20 cellular contexts compared by ENCODE assay signal in the genomic region with DNA sequence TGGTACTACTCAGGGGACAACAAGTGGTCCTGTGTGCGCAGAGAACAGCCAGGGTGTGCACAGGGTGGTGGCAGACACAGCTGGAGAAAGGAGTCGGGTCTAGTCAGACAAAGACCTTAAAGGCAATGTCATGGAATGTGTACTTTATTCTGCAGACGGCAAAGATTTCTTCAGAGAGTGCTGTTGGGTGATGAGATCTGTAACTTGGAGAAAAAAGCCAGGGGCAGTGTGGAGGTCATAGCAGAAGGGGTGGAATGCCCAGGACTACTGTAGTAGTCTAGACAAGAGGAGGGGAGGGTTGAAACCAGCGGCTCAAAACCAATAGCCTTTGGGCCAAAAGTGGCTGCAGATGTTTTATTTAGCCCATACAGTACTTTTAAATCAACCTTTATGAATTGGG.
DNase-seq lines count a peak whose midpoint lies in the region; ATAC-seq and TF ChIP-seq lines count a peak whose summit lies in the region.
"Had no signal": no experiment of that assay in that cellular context is flagged by ENCODE, and none has a peak within 500 bp of the region (broad histone marks: within the 10 kb centered on the region; RNA-seq: fewer than 3 reads in every experiment).

No MANE protein-coding gene starts in this region.

- H3K79me1 ChIP-seq in trophoblast cell (ENCODE audit: low read length), result peaks cover 40% of the 10 kb centered on the region

- H3K9ac ChIP-seq in trophoblast cell (ENCODE audit: low read length), result no peak overlapping the region

- H4K91ac ChIP-seq in trophoblast cell (ENCODE audit: low read depth, low read length), result peak overlapping the region; percentile 100

- 53 to 90% methylated on average over 2 to 4 of the region's 4 CpGs for WGBS in gastroesophageal sphincter (ENCODE audit: low coverage in 1 of 2), 2 donors
- WGBS in trophoblast cell (ENCODE audit: extremely low coverage, insufficient coverage, insufficient read length), result no CpG with 5 or more reads among the region's 4 CpGs

- intact Hi-C loops in upper lobe of right lung (cut with DNase I), result no loop called here

- H3K18ac ChIP-seq in trophoblast cell (ENCODE audit: low read length), result no peak overlapping the region

- H3K9me3 Mint-ChIP-seq in brain, result no peaks in the 10 kb centered on the region
- H3K9me3 Mint-ChIP-seq in stimulated activated naive B cell treated with anti-CD40 and anti-IgM and Interleukin-4, amounts not matched to agents 10 μg/mL and 1 μg/mL and 100 μg/mL, for 72 hours, result no peaks in the 10 kb centered on the region
- H3K9me3 Mint-ChIP-seq: activated CD4-positive, alpha-beta memory T cell treated with anti-CD3 and anti-CD28 coated beads, Interleukin-2, amount 10 ng/mL, durations not matched to agents 7 days and 5 days; activated naive CD4-positive, alpha-beta T cell treated with anti-CD3 and anti-CD28 coated beads, Interleukin-2, amount 50 U/mL, for 24 hours; activated T-cell treated with anti-CD3 and anti-CD28 coated beads, Interleukin-2, amount 50 U/mL, for 24 hours; naive B cell; T-helper 1 cell treated with Interleukin-12 subunit alpha and Interleukin-12 subunit beta and Interleukin-4 antibody, amounts not matched to agents 30 μg/mL and 1 μg/mL, for 36 hours; WTC11 had no signal

- peak overlapping the region; percentile 98 for H2BK120ac ChIP-seq in trophoblast cell (ENCODE audit: insufficient read depth, low read length, poor library complexity)

- peak overlapping the region; percentile 89 for H4K8ac ChIP-seq in trophoblast cell (ENCODE audit: low read depth, low read length)

- H3K4me2 ChIP-seq in trophoblast cell (ENCODE audit: low read length), result no peak overlapping the region

- H3K9me3 ChIP-seq in gastroesophageal sphincter (no peaks in the 10 kb centered on the region), trophoblast cell (ENCODE audit: insufficient read depth, low read depth, low read length) (no peaks in the 10 kb centered on the region), upper lobe of right lung (no peaks in the 10 kb centered on the region)

- H2AK5ac ChIP-seq in trophoblast cell (ENCODE audit: low read length), result no peak overlapping the region

- H3K4me3 ChIP-seq in gastroesophageal sphincter, result no peak overlapping the region
- no peak overlapping the region for H3K4me3 ChIP-seq in trophoblast cell (ENCODE audit: low read depth, low read length)
- no peak overlapping the region for H3K4me3 ChIP-seq in upper lobe of right lung

- H3K27me3 ChIP-seq in gastroesophageal sphincter (no peaks in the 10 kb centered on the region), trophoblast cell (ENCODE audit: insufficient read depth, low read length) (no peaks in the 10 kb centered on the region), upper lobe of right lung (no peaks in the 10 kb centered on the region)

- H3K27me3 Mint-ChIP-seq in brain, result peaks cover 6% of the 10 kb centered on the region
- H3K27me3 Mint-ChIP-seq in stimulated activated naive B cell treated with anti-CD40 and anti-IgM and Interleukin-4, amounts not matched to agents 10 μg/mL and 1 μg/mL and 100 μg/mL, for 72 hours, result no peaks in the 10 kb centered on the region
- H3K27me3 Mint-ChIP-seq: activated CD4-positive, alpha-beta memory T cell treated with anti-CD3 and anti-CD28 coated beads, Interleukin-2, amount 10 ng/mL, durations not matched to agents 7 days and 5 days; activated naive CD4-positive, alpha-beta T cell treated with anti-CD3 and anti-CD28 coated beads, Interleukin-2, amount 50 U/mL, for 24 hours; activated T-cell treated with anti-CD3 and anti-CD28 coated beads, Interleukin-2, amount 50 U/mL, for 24 hours; B cell; naive B cell had no signal

- no peak for ATAC-seq in gastroesophageal sphincter
- no peak for ATAC-seq in upper lobe of right lung
- no peak for ATAC-seq in stimulated activated naive B cell treated with anti-CD40 and anti-IgM and Interleukin-4, amounts not matched to agents 10 μg/mL and 1 μg/mL and 100 μg/mL, for 72 hours (replicated peaks)
- ATAC-seq: left colon, WTC11 had no signal

- TF ChIP-seq POLR2A in gastroesophageal sphincter (IDR thresholded peaks at IDR 0.05), result no peak

- peak overlapping the region; percentile 69 for H4K12ac ChIP-seq in trophoblast cell (ENCODE audit: low read depth, low read length)

- H3K27ac Mint-ChIP-seq in brain, result peak overlapping the region in 3 of 5 experiments; percentile 92 to 95 (median 92)
- no peak overlapping the region for H3K27ac Mint-ChIP-seq in stimulated activated naive B cell treated with anti-CD40 and anti-IgM and Interleukin-4, amounts not matched to agents 10 μg/mL and 1 μg/mL and 100 μg/mL, for 72 hours
- H3K27ac Mint-ChIP-seq: activated CD4-positive, alpha-beta memory T cell treated with anti-CD3 and anti-CD28 coated beads, Interleukin-2, amount 10 ng/mL, durations not matched to agents 7 days and 5 days; activated naive CD4-positive, alpha-beta T cell treated with anti-CD3 and anti-CD28 coated beads, Interleukin-2, amount 50 U/mL, for 24 hours; activated T-cell treated with anti-CD3 and anti-CD28 coated beads, Interleukin-2, amount 50 U/mL, for 24 hours; B cell; T-helper 1 cell treated with Interleukin-12 subunit alpha and Interleukin-12 subunit beta and Interleukin-4 antibody, amounts not matched to agents 30 μg/mL and 1 μg/mL, for 36 hours; WTC11 had no signal

- peak overlapping the region; percentile 97 for H2BK5ac ChIP-seq in trophoblast cell (ENCODE audit: low read depth, low read length, poor library complexity)

- no peak overlapping the region for H3K23ac ChIP-seq in trophoblast cell (ENCODE audit: low read length)

- H3K36me3 ChIP-seq in gastroesophageal sphincter (no peaks in the 10 kb centered on the region), trophoblast cell (ENCODE audit: control insufficient read depth in 1 of 2, insufficient read depth in 2 of 2, low read length in 2 of 2) (no peaks in the 10 kb centered on the region), upper lobe of right lung (no peaks in the 10 kb centered on the region)

- no peak overlapping the region for H3K4me3 Mint-ChIP-seq in brain
- no peak overlapping the region for H3K4me3 Mint-ChIP-seq in stimulated activated naive B cell treated with anti-CD40 and anti-IgM and Interleukin-4, amounts not matched to agents 10 μg/mL and 1 μg/mL and 100 μg/mL, for 72 hours
- H3K4me3 Mint-ChIP-seq: activated CD4-positive, alpha-beta memory T cell treated with anti-CD3 and anti-CD28 coated beads, Interleukin-2, amount 10 ng/mL, durations not matched to agents 7 days and 5 days; activated naive CD4-positive, alpha-beta T cell treated with anti-CD3 and anti-CD28 coated beads, Interleukin-2, amount 50 U/mL, for 24 hours; activated T-cell treated with anti-CD3 and anti-CD28 coated beads, Interleukin-2, amount 50 U/mL, for 24 hours; B cell; naive B cell; T-helper 1 cell treated with Interleukin-12 subunit alpha and Interleukin-12 subunit beta and Interleukin-4 antibody, amounts not matched to agents 30 μg/mL and 1 μg/mL, for 36 hours; WTC11 had no signal

- H3K4me1 Mint-ChIP-seq in brain, result peaks cover 89% of the 10 kb centered on the region
- H3K4me1 Mint-ChIP-seq in stimulated activated naive B cell treated with anti-CD40 and anti-IgM and Interleukin-4, amounts not matched to agents 10 μg/mL and 1 μg/mL and 100 μg/mL, for 72 hours, result no peaks in the 10 kb centered on the region
- H3K4me1 Mint-ChIP-seq: activated naive CD4-positive, alpha-beta T cell treated with anti-CD3 and anti-CD28 coated beads, Interleukin-2, amount 50 U/mL, for 24 hours; B cell; naive B cell had no signal

- H2AFZ ChIP-seq in trophoblast cell (ENCODE audit: insufficient read depth, low read length, poor library complexity), result no peak overlapping the region

- no peak overlapping the region for H3K14ac ChIP-seq in trophoblast cell (ENCODE audit: low read length)

- H2BK12ac ChIP-seq in trophoblast cell (ENCODE audit: low read length), result peak overlapping the region; percentile 78

- H3K27ac ChIP-seq in gastroesophageal sphincter (peak overlapping the region; percentile 85 to 94 (median 86)), trophoblast cell (ENCODE audit: low read depth, low read length) (peak overlapping the region; percentile 90), upper lobe of right lung (peak overlapping the region; percentile 20)

- TF ChIP-seq CTCF in brain (conservative IDR thresholded peaks at IDR 0.05) (no peak), gastroesophageal sphincter (IDR thresholded peaks at IDR 0.05) (no peak), upper lobe of right lung (IDR thresholded peaks at IDR 0.05) (no peak)

- H3K4me1 ChIP-seq in gastroesophageal sphincter (peaks cover 65 to 90% (median 68%) of the 10 kb centered on the region in 3 donors), trophoblast cell (ENCODE audit: control insufficient read depth in 1 of 2, insufficient read depth in 2 of 2, low read length in 2 of 2) (peaks cover 21 to 38% of the 10 kb centered on the region in 2 experiments), upper lobe of right lung (peaks cover 37% of the 10 kb centered on the region)

- DNase-seq in trophoblast cell, result no peak
- DNase-seq in upper lobe of right lung, result no peak
- no peak for DNase-seq in stimulated activated naive B cell treated with anti-CD40 and anti-IgM and Interleukin-4, amounts not matched to agents 10 μg/mL and 1 μg/mL and 100 μg/mL, for 72 hours
- no peak for DNase-seq in OCI-M1 (lab: John Stamatoyannopoulos, UW)
- no peak for DNase-seq in NCI-H2171 treated with DMSO at 0.1 percent for 48 hours (lab: John Stamatoyannopoulos, UW)
- DNase-seq: activated CD4-positive, alpha-beta memory T cell treated with anti-CD3 and anti-CD28 coated beads, Interleukin-2, amount 10 ng/mL, durations not matched to agents 7 days and 5 days; activated T-cell treated with anti-CD3 and anti-CD28 coated beads, Interleukin-2, amount 50 U/mL, for 24 hours; effector memory CD4-positive, alpha-beta T cell; left colon; MM.1S; naive B cell; NCI-H2029 treated with DMSO at 0.1 percent for 48 hours; NCI-H510A; stimulated activated naive CD4-positive, alpha-beta T cell treated with Interleukin-2 at 50 U/mL for 16 hours had no signal

- TF ChIP-seq EP300 in gastroesophageal sphincter (IDR thresholded peaks at IDR 0.05), result no peak

- no peak overlapping the region for H3K4ac ChIP-seq in trophoblast cell (ENCODE audit: low read depth, low read length)

- no peaks in the 10 kb centered on the region for H3K36me3 Mint-ChIP-seq in brain
- peaks cover 20 to 35% of the 10 kb centered on the region in 2 donors for H3K36me3 Mint-ChIP-seq in stimulated activated naive B cell treated with anti-CD40 and anti-IgM and Interleukin-4, amounts not matched to agents 10 μg/mL and 1 μg/mL and 100 μg/mL, for 72 hours
- H3K36me3 Mint-ChIP-seq: WTC11 had no signal

- peaks cover 2% of the 10 kb centered on the region for H3K79me2 ChIP-seq in trophoblast cell (ENCODE audit: control insufficient read depth, insufficient read depth, low read length, poor library complexity)

Comparison
In these comparisons a context has a peak if more than half of its experiments do, and no peak if none do; other contexts are left out.
1. H3K27ac ChIP-seq: peak in every context shown above with its lines; median percentile 90 in trophoblast cell; 86 in gastroesophageal sphincter; 20 in upper lobe of right lung.